21 cellular contexts compared by ENCODE assay signal in genomic region chr3:72050048-72050632, GRCh38.
DNase-seq lines count a peak whose midpoint lies in the region; ATAC-seq and TF ChIP-seq lines count a peak whose summit lies in the region.
"Had no signal": no experiment of that assay in that cellular context is flagged by ENCODE, and none has a peak within 500 bp of the region (broad histone marks: within the 10 kb centered on the region; RNA-seq: fewer than 3 reads in every experiment).

No MANE protein-coding gene starts in this region.

- intact Hi-C loops in HCT116 (cut with micrococcal nuclease), result no loop called here
- intact Hi-C loops in heart right ventricle (cut with DNase I), result loop anchor here in 1 of 10 donors (10.0 kb wide), 1 partner anchor 445 kb away; no protein-coding TSS in a partner anchor

- H3K4me1 ChIP-seq in HCT116 (ENCODE audit: control insufficient read depth in 1 of 2, insufficient read depth in 2 of 2, low read length in 2 of 2), result no peaks in the 10 kb centered on the region
- peaks cover 0 to 7% (median 0%) of the 10 kb centered on the region in 9 donors for H3K4me1 ChIP-seq in heart right ventricle

- no peak overlapping the region for H2AFZ ChIP-seq in HCT116 (ENCODE audit: low read depth, low read length, poor library complexity, severe bottlenecking)
- H2AFZ ChIP-seq: GM23248 had no signal

- H3K4me3 ChIP-seq in HCT116 (replicated peaks in 1 of 2; ENCODE audit: low read depth in 1 of 2, low read length in 2 of 2) (no peak overlapping the region), heart right ventricle (no peak overlapping the region)
- H3K4me3 ChIP-seq: GM23248, MG63 had no signal

- CTCF ChIA-PET in HCT116 (lab: Charles Lee), result interaction anchor here (0.6 kb wide), 1 partner anchor 63 kb away, joined by 3 read pairs; no protein-coding TSS in a partner anchor

- TF ChIP-seq RAD21 in HCT116 (IDR thresholded peaks at IDR 0.05; ENCODE audit: low read depth), result peak; percentile 38; the same call in 1 of the 2 replicates

- no peak overlapping the region for H3K9ac ChIP-seq in HCT116 (ENCODE audit: low read length)
- H3K9ac ChIP-seq: GM23248, SK-N-SH had no signal

- DNase-seq in HCT116 (ENCODE audit: low read depth, low spot score), result no peak
- peak; percentile 3 for DNase-seq in NCI-H1092 (lab: John Stamatoyannopoulos, UW)
- DNase-seq in myocyte (ENCODE audit: low read depth), result peak; percentile 19
- DNase-seq in heart right ventricle, result no peak
- DNase-seq in SK-N-DZ (ENCODE audit: low spot score), result no peak
- DNase-seq: CD4-positive, CD25-positive, alpha-beta regulatory T cell; DMS79 treated with DMSO at 0.1 percent for 48 hours; GM23248; H9; IMR-90; MG63; NCI-H1436; NCI-H446 treated with DMSO at 0.1 percent for 48 hours; NCI-H526 treated with DMSO at 0.1 percent for 48 hours; NK-92 treated with Interleukin-12 subunit alpha and Interleukin-12 subunit beta, amount 100 ng/mL, for 24 hours; SHP77 treated with DMSO at 0.1 percent for 48 hours; SK-N-SH; T-helper 2 cell had no signal

- H3K9me3 ChIP-seq in HCT116 (ENCODE audit: control insufficient read depth in 1 of 2, insufficient read depth in 1 of 2, low read depth in 1 of 2, low read length in 2 of 2) (no peaks in the 10 kb centered on the region), heart right ventricle (no peaks in the 10 kb centered on the region)
- H3K9me3 ChIP-seq: MG63, SK-N-SH had no signal

- H4K20me1 ChIP-seq in HCT116 (ENCODE audit: insufficient read depth), result no peaks in the 10 kb centered on the region

- ATAC-seq in HCT116, result no peak
- no peak for ATAC-seq in heart right ventricle
- no peak for ATAC-seq in GM18502 (IDR thresholded peaks at IDR 0.05; ENCODE audit: poor library complexity, unreplicated experiment)

- POLR2A ChIA-PET in HCT116 (lab: Charles Lee), result no interaction called here

- H3K27me3 ChIP-seq in HCT116 (ENCODE audit: insufficient read depth, low read length) (no peaks in the 10 kb centered on the region), heart right ventricle (no peaks in the 10 kb centered on the region)
- H3K27me3 ChIP-seq: MG63 had no signal

- H3K27ac ChIP-seq in HCT116 (ENCODE audit: low read depth, low read length), result no peak overlapping the region
- no peak overlapping the region for H3K27ac ChIP-seq in VCaP
- H3K27ac ChIP-seq in heart right ventricle, result no peak overlapping the region
- H3K27ac ChIP-seq: GM23248, RWPE1 had no signal

- H3K36me3 ChIP-seq in HCT116 (ENCODE audit: control insufficient read depth in 1 of 2, insufficient read depth in 2 of 2, low read length in 2 of 2) (no peaks in the 10 kb centered on the region), heart right ventricle (no peaks in the 10 kb centered on the region)
- H3K36me3 ChIP-seq: MG63 had no signal

- H3K79me2 ChIP-seq in HCT116 (ENCODE audit: insufficient read depth, low read length), result no peaks in the 10 kb centered on the region

- TF ChIP-seq POLR2A in HCT116 (IDR thresholded peaks at IDR 0.05; ENCODE audit: borderline replicate concordance, extremely low read depth, insufficient read depth, insufficient read length), result no peak

- RAD21 ChIA-PET in HCT116 (lab: Charles Lee; ENCODE audit: low non-redundant PET in 1 of 2, low total read pairs in 2 of 2, uncharacterized antibody in 2 of 2, unreplicated experiment in 2 of 2), result no interaction called here

- no peaks in the 10 kb centered on the region for H3K9me2 ChIP-seq in HCT116 (ENCODE audit: insufficient read depth)
- H3K9me2 ChIP-seq: SK-N-SH had no signal

- TF ChIP-seq CTCF in HCT116 (IDR thresholded peaks at IDR 0.05 in 2 of 3, conservative IDR thresholded peaks at IDR 0.05 in 1 of 3; ENCODE audit: borderline replicate concordance in 1 of 3, insufficient read depth in 1 of 3, low read depth in 2 of 3, low read length in 2 of 3), result 0 out of 6 replicates have a peak, but pooled peaks of 1 of the 3 experiments have one; percentile 10
- peak; percentile 26; the same call in 1 of the 2 replicates for TF ChIP-seq CTCF in VCaP (conservative IDR thresholded peaks at IDR 0.05)
- no peak for TF ChIP-seq CTCF in heart right ventricle (IDR thresholded peaks at IDR 0.05)

- BruUV-seq in HCT116 (replicated peaks; lab: Mats Ljungman, UMichigan), result no TSS peak

- H3K4me2 ChIP-seq in HCT116 (ENCODE audit: low read length), result no peak overlapping the region
- H3K4me2 ChIP-seq: SK-N-SH had no signal

- WGBS in heart right ventricle, 2 donors, result 81 to 84% methylated on average over 6 of the region's 6 CpGs

TF ChIP-seq in HCT116, 20 proteins besides CTCF, POLR2A, EP300 and RAD21:
- TF ChIP-seq SP1 (IDR thresholded peaks at IDR 0.05; ENCODE audit: low read depth), result no peak
- no peak for TF ChIP-seq TCF7L2 (IDR thresholded peaks at IDR 0.05; ENCODE audit: borderline replicate concordance, extremely low read depth, insufficient read depth, insufficient read length)
- TF ChIP-seq EGR1 (IDR thresholded peaks at IDR 0.05; ENCODE audit: low read depth), result no peak
- TF ChIP-seq CBX3 (IDR thresholded peaks at IDR 0.05; ENCODE audit: low read depth), result no peak
- TF ChIP-seq EZH2phosphoT487 (IDR thresholded peaks at IDR 0.05; ENCODE audit: borderline replicate concordance), result no peak
- no peak for TF ChIP-seq YY1 (IDR thresholded peaks at IDR 0.05; ENCODE audit: extremely low read depth, insufficient replicate concordance, low read depth, low read length)
- no peak for TF ChIP-seq ATF3 (IDR thresholded peaks at IDR 0.05)
- TF ChIP-seq ELF1 (IDR thresholded peaks at IDR 0.05; ENCODE audit: borderline replicate concordance, low read depth), result no peak
- no peak for TF ChIP-seq ZFX (IDR thresholded peaks at IDR 0.05)
- TF ChIP-seq SIN3A (IDR thresholded peaks at IDR 0.05; ENCODE audit: low read depth), result no peak
- TF ChIP-seq REST (IDR thresholded peaks at IDR 0.05; ENCODE audit: low read depth), result no peak
- no peak for TF ChIP-seq ZBTB33 (IDR thresholded peaks at IDR 0.05; ENCODE audit: extremely low read depth, insufficient replicate concordance, low read length)
- no peak for TF ChIP-seq EZH2 (IDR thresholded peaks at IDR 0.05)

Comparison
In these comparisons a context has a peak if more than half of its experiments do, and no peak if none do; other contexts are left out.
1. DNase-seq: peak in NCI-H1092 (single experiment) and myocyte (single experiment); none in HCT116 (single experiment), heart right ventricle (0 of 2) and SK-N-DZ (single experiment).